12 cellular contexts compared by ENCODE assay signal in the genomic region with DNA sequence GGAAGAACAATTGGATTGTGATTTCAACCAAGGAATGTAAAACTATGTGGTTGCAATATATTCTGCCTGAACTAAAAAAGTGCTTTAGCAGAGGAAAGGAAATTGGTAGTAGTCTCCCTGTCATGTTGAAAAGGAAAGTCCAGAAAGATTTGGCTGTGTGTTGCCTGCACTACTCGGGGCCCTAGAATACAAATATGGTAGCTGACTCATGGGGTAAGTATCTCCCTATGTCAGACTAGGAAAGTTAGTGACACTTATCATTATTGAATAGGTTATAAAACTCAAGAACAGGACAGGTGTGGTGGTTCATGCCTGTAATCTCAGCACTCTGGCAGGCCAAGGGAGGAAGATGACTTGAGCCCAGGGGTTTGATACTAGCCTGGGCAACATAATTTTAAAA. TPM values are rescaled to one million over a fixed set of nuclear protein-coding genes. Genes with fewer than 3 reads are reported as not detected.
DNase-seq lines count a peak whose midpoint lies in the region; TF ChIP-seq lines count a peak whose summit lies in the region.
"Had no signal": no experiment of that assay in that cellular context is flagged by ENCODE, and none has a peak within 500 bp of the region (broad histone marks: within the 10 kb centered on the region; RNA-seq: fewer than 3 reads in every experiment).

No MANE protein-coding gene starts in this region.

- H3K4ac ChIP-seq in mesenchymal stem cell (ENCODE audit: low read depth in 1 of 2, low read length in 2 of 2) = no peak overlapping the region

- H3K9me3 ChIP-seq in MG63 = no peaks in the 10 kb centered on the region
- H3K9me3 ChIP-seq in mesenchymal stem cell (ENCODE audit: control insufficient read depth, low read length) = no peaks in the 10 kb centered on the region
- H3K9me3 ChIP-seq in left ventricle myocardium inferior (replicated peaks) = no peaks in the 10 kb centered on the region

- H3K27me3 ChIP-seq in MG63 = no peaks in the 10 kb centered on the region
- no peaks in the 10 kb centered on the region for H3K27me3 ChIP-seq in mesenchymal stem cell (ENCODE audit: control insufficient read depth in 1 of 2, insufficient read depth in 1 of 2, low read length in 2 of 2)
- no peaks in the 10 kb centered on the region for H3K27me3 ChIP-seq in left ventricle myocardium inferior (ENCODE audit: low read depth)

- H4K91ac ChIP-seq in mesenchymal stem cell (ENCODE audit: low read length) = no peak overlapping the region

- H3K23ac ChIP-seq in mesenchymal stem cell (ENCODE audit: low read length in 2 of 2) = no peak overlapping the region

- no peak overlapping the region for H2AK5ac ChIP-seq in mesenchymal stem cell (ENCODE audit: low read length, severe bottlenecking)

- no peak overlapping the region for H3K18ac ChIP-seq in mesenchymal stem cell (ENCODE audit: low read depth in 1 of 2, low read length in 2 of 2)

- H3K4me3 ChIP-seq in MG63 (no peak overlapping the region), choroid plexus epithelial cell (ENCODE audit: low read depth, low read length) (no peak overlapping the region), mesenchymal stem cell (ENCODE audit: insufficient read depth in 1 of 2, low read depth in 1 of 2, low read length in 2 of 2) (no peak overlapping the region), left ventricle myocardium inferior (no peak overlapping the region)

- no peaks in the 10 kb centered on the region for H3K79me1 ChIP-seq in mesenchymal stem cell (replicated peaks; ENCODE audit: low read length, poor library complexity, severe bottlenecking)

- H3K27ac ChIP-seq in mesenchymal stem cell (ENCODE audit: low read length, poor library complexity, severe bottlenecking) (peak overlapping the region; percentile 1), left ventricle myocardium inferior (replicated peaks) (no peak overlapping the region)

- no peak overlapping the region for H2BK120ac ChIP-seq in mesenchymal stem cell (ENCODE audit: low read depth, low read length)

- no peak overlapping the region for H3K4me2 ChIP-seq in mesenchymal stem cell (ENCODE audit: low read length, poor library complexity, severe bottlenecking)

- no peak overlapping the region for H2AFZ ChIP-seq in mesenchymal stem cell (ENCODE audit: low read depth, low read length)

- H3K4me1 ChIP-seq in mesenchymal stem cell (ENCODE audit: control insufficient read depth, insufficient read depth, low read depth, low read length) (peaks cover 1% of the 10 kb centered on the region), left ventricle myocardium inferior (no peaks in the 10 kb centered on the region)

- DNase-seq in ELR (ENCODE audit: low read depth) (peak; percentile 66), MG63 (peak; percentile 0), choroid plexus epithelial cell (ENCODE audit: low read depth) (peak; percentile 41), mesenchymal stem cell (peak; percentile 56), pons (ENCODE audit: low spot score) (no peak), left ventricle myocardium inferior (no peak), amygdala (lab: John Stamatoyannopoulos, UW) (no peak)
- no peak for DNase-seq in stimulated activated CD4-positive, alpha-beta T cell treated with anti-CD3 and anti-CD28 coated beads, Interleukin-12 subunit alpha, Interleukin-12 subunit beta, amount 100 ng/mL, for 4 hours
- DNase-seq: MM.1S; NCI-H345; Right ventricle myocardium superior; stimulated activated naive B cell treated with anti-CD40 and anti-IgM and Interleukin-4, amounts not matched to agents 10 μg/mL and 1 μg/mL and 100 μg/mL, for 72 hours had no signal

- H4K8ac ChIP-seq in mesenchymal stem cell (ENCODE audit: low read length) = no peak overlapping the region

- no peak overlapping the region for H3K14ac ChIP-seq in mesenchymal stem cell (ENCODE audit: low read length in 2 of 2)

- WGBS in mesenchymal stem cell = 0% methylated on average over 1 of the region's 1 CpG

- H3K36me3 ChIP-seq in MG63 (no peaks in the 10 kb centered on the region), mesenchymal stem cell (ENCODE audit: control insufficient read depth in 1 of 2, insufficient read depth in 2 of 2, low read depth in 1 of 2, low read length in 2 of 2) (no peaks in the 10 kb centered on the region), left ventricle myocardium inferior (no peaks in the 10 kb centered on the region)

- no peak overlapping the region for H2BK12ac ChIP-seq in mesenchymal stem cell (ENCODE audit: low read length in 2 of 2)

- no peak overlapping the region for H2BK15ac ChIP-seq in mesenchymal stem cell (ENCODE audit: low read depth, poor library complexity, severe bottlenecking)

- H3K9ac ChIP-seq in mesenchymal stem cell (ENCODE audit: low read length) = peak overlapping the region; percentile 50

- TF ChIP-seq CTCF in choroid plexus epithelial cell (conservative IDR thresholded peaks at IDR 0.05; ENCODE audit: low read depth, low read length) (no peak), left ventricle myocardium inferior (IDR thresholded peaks at IDR 0.05; ENCODE audit: borderline replicate concordance) (no peak)

- no peak overlapping the region for H2BK5ac ChIP-seq in mesenchymal stem cell (ENCODE audit: low read depth, low read length, poor library complexity, severe bottlenecking)

- intact Hi-C loops in left ventricle myocardium inferior (cut with micrococcal nuclease) = no loop called here

RNA-seq across cellular contexts. Expression of a gene that starts 9.5 kb away (rescaled TPM):
- total RNA-seq in MG63 (2014; rRNA removed; shearing (Covaris generic); ENCODE audit: low replicate concordance) = 81.2 and 236 TPM in 2 replicates
- 65.4 TPM for polyA plus RNA-seq in mesenchymal stem cell (2013, experiment 1 of 2)
- polyA plus RNA-seq in mesenchymal stem cell (2013, experiment 2 of 2) = 61.3 TPM
- 56.1 TPM for total RNA-seq in left ventricle myocardium inferior

RNA-seq across cellular contexts. Expression of a gene that starts 57.1 kb away (rescaled TPM):
- 55.3 and 56.6 TPM in 2 replicates for total RNA-seq in MG63 (2014; rRNA removed; shearing (Covaris generic); ENCODE audit: low replicate concordance)
- 24.9 TPM for polyA plus RNA-seq in mesenchymal stem cell (2013, experiment 1 of 2)
- polyA plus RNA-seq in mesenchymal stem cell (2013, experiment 2 of 2) = 24.7 TPM
- 50.8 TPM for total RNA-seq in left ventricle myocardium inferior

Comparison
In these comparisons a context has a peak if more than half of its experiments do, and no peak if none do; other contexts are left out.
1. DNase-seq: peak in ELR (single experiment), MG63 (single experiment), choroid plexus epithelial cell (single experiment) and mesenchymal stem cell (single experiment); none in pons (single experiment), stimulated activated CD4-positive, alpha-beta T cell treated with anti-CD3 and anti-CD28 coated beads, Interleukin-12 subunit alpha, Interleukin-12 subunit beta, amount 100 ng/mL, for 4 hours (single experiment), left ventricle myocardium inferior (single experiment) and amygdala (0 of 56).